1 cellular context compared by ENCODE assay signal in the genomic region with DNA sequence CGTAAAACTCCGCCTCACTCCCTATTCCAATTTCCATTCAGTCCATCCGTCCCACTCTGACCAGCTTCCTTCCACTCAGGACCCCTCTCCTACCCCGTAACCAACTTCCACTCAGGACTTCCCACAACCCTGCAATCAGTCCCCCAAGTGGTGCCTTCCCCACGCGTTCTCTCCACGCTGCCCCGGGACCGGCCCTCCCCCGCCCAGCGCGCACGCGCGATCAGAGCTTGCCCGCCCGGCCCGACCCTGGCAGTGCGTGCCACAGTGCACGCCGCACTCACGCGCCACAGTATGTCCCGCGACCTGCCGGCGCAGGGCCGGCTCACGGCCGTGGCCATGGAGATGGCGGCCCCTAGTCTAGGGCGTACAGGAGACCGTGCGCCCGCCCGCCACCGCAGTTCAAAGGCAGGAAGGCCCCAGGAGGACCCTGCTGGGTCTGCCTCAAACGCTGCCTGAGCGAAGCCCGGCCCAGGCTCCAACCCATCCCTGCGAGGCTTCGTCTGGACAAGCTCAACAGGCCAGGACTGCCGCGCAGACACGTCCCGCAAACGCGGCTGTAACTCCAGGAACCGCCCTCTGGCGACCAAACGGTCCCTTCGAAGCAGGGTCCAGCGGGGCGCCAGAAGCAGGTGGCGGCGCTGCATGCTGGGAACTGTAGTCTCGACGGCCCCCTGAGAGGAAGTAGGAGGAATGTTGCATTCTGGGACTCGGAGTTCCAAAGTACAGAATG.
TF ChIP-seq lines count a peak whose summit lies in the region.

A gene with protein sequence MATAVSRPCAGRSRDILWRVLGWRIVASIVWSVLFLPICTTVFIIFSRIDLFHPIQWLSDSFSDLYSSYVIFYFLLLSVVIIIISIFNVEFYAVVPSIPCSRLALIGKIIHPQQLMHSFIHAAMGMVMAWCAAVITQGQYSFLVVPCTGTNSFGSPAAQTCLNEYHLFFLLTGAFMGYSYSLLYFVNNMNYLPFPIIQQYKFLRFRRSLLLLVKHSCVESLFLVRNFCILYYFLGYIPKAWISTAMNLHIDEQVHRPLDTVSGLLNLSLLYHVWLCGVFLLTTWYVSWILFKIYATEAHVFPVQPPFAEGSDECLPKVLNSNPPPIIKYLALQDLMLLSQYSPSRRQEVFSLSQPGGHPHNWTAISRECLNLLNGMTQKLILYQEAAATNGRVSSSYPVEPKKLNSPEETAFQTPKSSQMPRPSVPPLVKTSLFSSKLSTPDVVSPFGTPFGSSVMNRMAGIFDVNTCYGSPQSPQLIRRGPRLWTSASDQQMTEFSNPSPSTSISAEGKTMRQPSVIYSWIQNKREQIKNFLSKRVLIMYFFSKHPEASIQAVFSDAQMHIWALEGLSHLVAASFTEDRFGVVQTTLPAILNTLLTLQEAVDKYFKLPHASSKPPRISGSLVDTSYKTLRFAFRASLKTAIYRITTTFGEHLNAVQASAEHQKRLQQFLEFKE (minus strand): TSS at position 373 of the 730 bp plus-strand sequence. CDS start 35 bp downstream, at position 338.

TF ChIP-seq in HepG2, 621 proteins besides CTCF, POLR2A, EP300 and RAD21 (continued from another document and continues in another):
- TF ChIP-seq, protein P1, sequence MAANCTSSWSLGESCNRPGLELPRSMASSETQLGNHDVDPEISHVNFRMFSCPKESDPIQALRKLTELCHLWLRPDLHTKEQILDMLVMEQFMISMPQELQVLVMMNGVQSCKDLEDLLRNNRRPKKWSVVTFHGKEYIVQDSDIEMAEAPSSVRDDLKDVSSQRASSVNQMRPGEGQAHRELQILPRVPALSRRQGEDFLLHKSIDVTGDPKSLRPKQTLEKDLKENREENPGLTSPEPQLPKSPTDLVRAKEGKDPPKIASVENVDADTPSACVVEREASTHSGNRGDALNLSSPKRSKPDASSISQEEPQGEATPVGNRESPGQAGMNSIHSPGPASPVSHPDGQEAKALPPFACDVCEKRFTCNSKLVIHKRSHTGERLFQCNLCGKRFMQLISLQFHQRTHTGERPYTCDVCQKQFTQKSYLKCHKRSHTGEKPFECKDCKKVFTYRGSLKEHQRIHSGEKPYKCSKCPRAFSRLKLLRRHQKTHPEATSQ (CRISPR knock-in tag; IDR thresholded peaks at IDR 0.05; ENCODE audit: borderline replicate concordance) = peak; percentile 54; the same call in 1 of the 2 replicates
- TF ChIP-seq CBFB (CRISPR knock-in tag; IDR thresholded peaks at IDR 0.05) (peak; percentile 80; the same call in 1 of the 2 replicates), ZNF33B (CRISPR knock-in tag; IDR thresholded peaks at IDR 0.05) (0 out of 2 replicates have a peak, but pooled peaks have one; percentile 49), SAP130 (CRISPR knock-in tag; IDR thresholded peaks at IDR 0.05; ENCODE audit: low read depth) (peak; percentile 90), HNF4G (IDR thresholded peaks at IDR 0.05; ENCODE audit: borderline replicate concordance, low read depth, low read length) (peak; percentile 82), HNF4G (CRISPR knock-in tag; IDR thresholded peaks at IDR 0.05; ENCODE audit: borderline replicate concordance, low read depth) (peak; percentile 66; the same call in 1 of the 2 replicates), FOXM1 (CRISPR knock-in tag; IDR thresholded peaks at IDR 0.05) (no peak), GATA4 (IDR thresholded peaks at IDR 0.05; ENCODE audit: borderline replicate concordance, low read depth) (peak; percentile 45; the same call in 1 of the 2 replicates), REXO4 (CRISPR knock-in tag; IDR thresholded peaks at IDR 0.05; ENCODE audit: borderline replicate concordance) (no peak; the same call in 1 of the 2 replicates), MAZ (IDR thresholded peaks at IDR 0.05; ENCODE audit: borderline replicate concordance, low read depth, low read length) (no peak), MAZ (CRISPR knock-in tag; IDR thresholded peaks at IDR 0.05; ENCODE audit: low read depth) (peak; percentile 78), ZNF709 (CRISPR knock-in tag; IDR thresholded peaks at IDR 0.05) (peak; percentile 89), RARG (CRISPR knock-in tag; IDR thresholded peaks at IDR 0.05; ENCODE audit: low read depth) (peak; percentile 90; the same call in 1 of the 2 replicates), ZNF782 (CRISPR knock-in tag; IDR thresholded peaks at IDR 0.05; ENCODE audit: borderline replicate concordance) (peak; percentile 51; the same call in 1 of the 2 replicates), ARNT (IDR thresholded peaks at IDR 0.05) (no peak), ZNF761 (CRISPR knock-in tag; conservative IDR thresholded peaks at IDR 0.05) (0 out of 2 replicates have a peak, but pooled peaks have one; percentile 62), ZFYVE20 (CRISPR knock-in tag; IDR thresholded peaks at IDR 0.05; ENCODE audit: borderline replicate concordance, low read depth) (no peak), ZNF501 (CRISPR knock-in tag; IDR thresholded peaks at IDR 0.05) (peak; percentile 100), HDAC2 (CRISPR knock-in tag; IDR thresholded peaks at IDR 0.05) (peak; percentile 78), GPN1 (CRISPR knock-in tag; IDR thresholded peaks at IDR 0.05; ENCODE audit: borderline replicate concordance) (no peak), MTA3 (CRISPR knock-in tag; IDR thresholded peaks at IDR 0.05) (no peak), ZNF792 (CRISPR knock-in tag; IDR thresholded peaks at IDR 0.05) (peak; percentile 86), FOXP1 (IDR thresholded peaks at IDR 0.05) (no peak), FOXP1 (CRISPR knock-in tag; IDR thresholded peaks at IDR 0.05) (peak; percentile 19; the same call in 1 of the 2 replicates), MLLT10 (CRISPR knock-in tag; IDR thresholded peaks at IDR 0.05) (no peak), ARID2 (CRISPR knock-in tag; IDR thresholded peaks at IDR 0.05; ENCODE audit: borderline replicate concordance) (peak; percentile 70; the same call in 1 of the 2 replicates), FIP1L1 (IDR thresholded peaks at IDR 0.05; ENCODE audit: borderline replicate concordance, insufficient read depth, low read depth, low read length) (peak; percentile 75; the same call in 1 of the 2 replicates), PRMT3 (CRISPR knock-in tag; IDR thresholded peaks at IDR 0.05; ENCODE audit: borderline replicate concordance, low read depth) (no peak), TAF1 (CRISPR knock-in tag; IDR thresholded peaks at IDR 0.05) (peak; percentile 88), NFRKB (IDR thresholded peaks at IDR 0.05) (no peak), ZNF569 (CRISPR knock-in tag; IDR thresholded peaks at IDR 0.05; ENCODE audit: borderline replicate concordance) (no peak; the same call in 1 of the 2 replicates), EEA1 (CRISPR knock-in tag; IDR thresholded peaks at IDR 0.05; ENCODE audit: borderline replicate concordance) (0 out of 2 replicates have a peak, but pooled peaks have one; percentile 83)
- TF ChIP-seq, protein P2, sequence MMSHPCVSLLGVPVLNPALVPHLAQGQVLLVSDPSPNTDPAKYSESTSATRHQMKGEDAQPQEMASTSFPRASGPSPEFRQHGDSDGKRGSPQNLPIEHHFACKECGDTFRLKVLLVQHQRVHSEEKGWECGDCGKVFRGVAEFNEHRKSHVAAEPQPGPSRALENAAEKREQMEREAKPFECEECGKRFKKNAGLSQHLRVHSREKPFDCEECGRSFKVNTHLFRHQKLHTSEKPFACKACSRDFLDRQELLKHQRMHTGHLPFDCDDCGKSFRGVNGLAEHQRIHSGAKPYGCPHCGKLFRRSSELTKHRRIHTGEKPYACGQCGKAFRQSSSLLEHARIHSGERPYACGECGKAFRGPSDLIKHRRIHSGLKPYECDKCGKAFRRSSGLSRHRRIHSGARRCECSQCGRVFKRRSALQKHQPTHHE (CRISPR knock-in tag; IDR thresholded peaks at IDR 0.05; ENCODE audit: borderline replicate concordance) = peak; percentile 80
- TF ChIP-seq, protein P3, sequence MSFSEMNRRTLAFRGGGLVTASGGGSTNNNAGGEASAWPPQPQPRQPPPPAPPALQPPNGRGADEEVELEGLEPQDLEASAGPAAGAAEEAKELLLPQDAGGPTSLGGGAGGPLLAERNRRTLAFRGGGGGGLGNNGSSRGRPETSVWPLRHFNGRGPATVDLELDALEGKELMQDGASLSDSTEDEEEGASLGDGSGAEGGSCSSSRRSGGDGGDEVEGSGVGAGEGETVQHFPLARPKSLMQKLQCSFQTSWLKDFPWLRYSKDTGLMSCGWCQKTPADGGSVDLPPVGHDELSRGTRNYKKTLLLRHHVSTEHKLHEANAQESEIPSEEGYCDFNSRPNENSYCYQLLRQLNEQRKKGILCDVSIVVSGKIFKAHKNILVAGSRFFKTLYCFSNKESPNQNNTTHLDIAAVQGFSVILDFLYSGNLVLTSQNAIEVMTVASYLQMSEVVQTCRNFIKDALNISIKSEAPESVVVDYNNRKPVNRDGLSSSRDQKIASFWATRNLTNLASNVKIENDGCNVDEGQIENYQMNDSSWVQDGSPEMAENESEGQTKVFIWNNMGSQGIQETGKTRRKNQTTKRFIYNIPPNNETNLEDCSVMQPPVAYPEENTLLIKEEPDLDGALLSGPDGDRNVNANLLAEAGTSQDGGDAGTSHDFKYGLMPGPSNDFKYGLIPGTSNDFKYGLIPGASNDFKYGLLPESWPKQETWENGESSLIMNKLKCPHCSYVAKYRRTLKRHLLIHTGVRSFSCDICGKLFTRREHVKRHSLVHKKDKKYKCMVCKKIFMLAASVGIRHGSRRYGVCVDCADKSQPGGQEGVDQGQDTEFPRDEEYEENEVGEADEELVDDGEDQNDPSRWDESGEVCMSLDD (CRISPR knock-in tag; IDR thresholded peaks at IDR 0.05; ENCODE audit: borderline replicate concordance) = peak; percentile 50; the same call in 1 of the 2 replicates
- TF ChIP-seq, protein P4, sequence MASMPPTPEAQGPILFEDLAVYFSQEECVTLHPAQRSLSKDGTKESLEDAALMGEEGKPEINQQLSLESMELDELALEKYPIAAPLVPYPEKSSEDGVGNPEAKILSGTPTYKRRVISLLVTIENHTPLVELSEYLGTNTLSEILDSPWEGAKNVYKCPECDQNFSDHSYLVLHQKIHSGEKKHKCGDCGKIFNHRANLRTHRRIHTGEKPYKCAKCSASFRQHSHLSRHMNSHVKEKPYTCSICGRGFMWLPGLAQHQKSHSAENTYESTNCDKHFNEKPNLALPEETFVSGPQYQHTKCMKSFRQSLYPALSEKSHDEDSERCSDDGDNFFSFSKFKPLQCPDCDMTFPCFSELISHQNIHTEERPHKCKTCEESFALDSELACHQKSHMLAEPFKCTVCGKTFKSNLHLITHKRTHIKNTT (CRISPR knock-in tag; IDR thresholded peaks at IDR 0.05) = no peak
- TF ChIP-seq, protein P5, sequence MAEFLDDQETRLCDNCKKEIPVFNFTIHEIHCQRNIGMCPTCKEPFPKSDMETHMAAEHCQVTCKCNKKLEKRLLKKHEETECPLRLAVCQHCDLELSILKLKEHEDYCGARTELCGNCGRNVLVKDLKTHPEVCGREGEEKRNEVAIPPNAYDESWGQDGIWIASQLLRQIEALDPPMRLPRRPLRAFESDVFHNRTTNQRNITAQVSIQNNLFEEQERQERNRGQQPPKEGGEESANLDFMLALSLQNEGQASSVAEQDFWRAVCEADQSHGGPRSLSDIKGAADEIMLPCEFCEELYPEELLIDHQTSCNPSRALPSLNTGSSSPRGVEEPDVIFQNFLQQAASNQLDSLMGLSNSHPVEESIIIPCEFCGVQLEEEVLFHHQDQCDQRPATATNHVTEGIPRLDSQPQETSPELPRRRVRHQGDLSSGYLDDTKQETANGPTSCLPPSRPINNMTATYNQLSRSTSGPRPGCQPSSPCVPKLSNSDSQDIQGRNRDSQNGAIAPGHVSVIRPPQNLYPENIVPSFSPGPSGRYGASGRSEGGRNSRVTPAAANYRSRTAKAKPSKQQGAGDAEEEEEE (CRISPR knock-in tag; IDR thresholded peaks at IDR 0.05; ENCODE audit: borderline replicate concordance) = no peak
- TF ChIP-seq, protein P6, sequence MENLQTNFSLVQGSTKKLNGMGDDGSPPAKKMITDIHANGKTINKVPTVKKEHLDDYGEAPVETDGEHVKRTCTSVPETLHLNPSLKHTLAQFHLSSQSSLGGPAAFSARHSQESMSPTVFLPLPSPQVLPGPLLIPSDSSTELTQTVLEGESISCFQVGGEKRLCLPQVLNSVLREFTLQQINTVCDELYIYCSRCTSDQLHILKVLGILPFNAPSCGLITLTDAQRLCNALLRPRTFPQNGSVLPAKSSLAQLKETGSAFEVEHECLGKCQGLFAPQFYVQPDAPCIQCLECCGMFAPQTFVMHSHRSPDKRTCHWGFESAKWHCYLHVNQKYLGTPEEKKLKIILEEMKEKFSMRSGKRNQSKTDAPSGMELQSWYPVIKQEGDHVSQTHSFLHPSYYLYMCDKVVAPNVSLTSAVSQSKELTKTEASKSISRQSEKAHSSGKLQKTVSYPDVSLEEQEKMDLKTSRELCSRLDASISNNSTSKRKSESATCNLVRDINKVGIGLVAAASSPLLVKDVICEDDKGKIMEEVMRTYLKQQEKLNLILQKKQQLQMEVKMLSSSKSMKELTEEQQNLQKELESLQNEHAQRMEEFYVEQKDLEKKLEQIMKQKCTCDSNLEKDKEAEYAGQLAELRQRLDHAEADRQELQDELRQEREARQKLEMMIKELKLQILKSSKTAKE (CRISPR knock-in tag; IDR thresholded peaks at IDR 0.05; ENCODE audit: borderline replicate concordance) = peak; percentile 51
- TF ChIP-seq, protein P7, sequence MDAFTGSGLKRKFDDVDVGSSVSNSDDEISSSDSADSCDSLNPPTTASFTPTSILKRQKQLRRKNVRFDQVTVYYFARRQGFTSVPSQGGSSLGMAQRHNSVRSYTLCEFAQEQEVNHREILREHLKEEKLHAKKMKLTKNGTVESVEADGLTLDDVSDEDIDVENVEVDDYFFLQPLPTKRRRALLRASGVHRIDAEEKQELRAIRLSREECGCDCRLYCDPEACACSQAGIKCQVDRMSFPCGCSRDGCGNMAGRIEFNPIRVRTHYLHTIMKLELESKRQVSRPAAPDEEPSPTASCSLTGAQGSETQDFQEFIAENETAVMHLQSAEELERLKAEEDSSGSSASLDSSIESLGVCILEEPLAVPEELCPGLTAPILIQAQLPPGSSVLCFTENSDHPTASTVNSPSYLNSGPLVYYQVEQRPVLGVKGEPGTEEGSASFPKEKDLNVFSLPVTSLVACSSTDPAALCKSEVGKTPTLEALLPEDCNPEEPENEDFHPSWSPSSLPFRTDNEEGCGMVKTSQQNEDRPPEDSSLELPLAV (CRISPR knock-in tag; conservative IDR thresholded peaks at IDR 0.05; ENCODE audit: low read depth) = no peak
- TF ChIP-seq, protein P8, sequence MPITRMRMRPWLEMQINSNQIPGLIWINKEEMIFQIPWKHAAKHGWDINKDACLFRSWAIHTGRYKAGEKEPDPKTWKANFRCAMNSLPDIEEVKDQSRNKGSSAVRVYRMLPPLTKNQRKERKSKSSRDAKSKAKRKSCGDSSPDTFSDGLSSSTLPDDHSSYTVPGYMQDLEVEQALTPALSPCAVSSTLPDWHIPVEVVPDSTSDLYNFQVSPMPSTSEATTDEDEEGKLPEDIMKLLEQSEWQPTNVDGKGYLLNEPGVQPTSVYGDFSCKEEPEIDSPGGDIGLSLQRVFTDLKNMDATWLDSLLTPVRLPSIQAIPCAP (CRISPR knock-in tag; IDR thresholded peaks at IDR 0.05; ENCODE audit: low read depth) = peak; percentile 32; the same call in 1 of the 2 replicates
- TF ChIP-seq, protein P9, sequence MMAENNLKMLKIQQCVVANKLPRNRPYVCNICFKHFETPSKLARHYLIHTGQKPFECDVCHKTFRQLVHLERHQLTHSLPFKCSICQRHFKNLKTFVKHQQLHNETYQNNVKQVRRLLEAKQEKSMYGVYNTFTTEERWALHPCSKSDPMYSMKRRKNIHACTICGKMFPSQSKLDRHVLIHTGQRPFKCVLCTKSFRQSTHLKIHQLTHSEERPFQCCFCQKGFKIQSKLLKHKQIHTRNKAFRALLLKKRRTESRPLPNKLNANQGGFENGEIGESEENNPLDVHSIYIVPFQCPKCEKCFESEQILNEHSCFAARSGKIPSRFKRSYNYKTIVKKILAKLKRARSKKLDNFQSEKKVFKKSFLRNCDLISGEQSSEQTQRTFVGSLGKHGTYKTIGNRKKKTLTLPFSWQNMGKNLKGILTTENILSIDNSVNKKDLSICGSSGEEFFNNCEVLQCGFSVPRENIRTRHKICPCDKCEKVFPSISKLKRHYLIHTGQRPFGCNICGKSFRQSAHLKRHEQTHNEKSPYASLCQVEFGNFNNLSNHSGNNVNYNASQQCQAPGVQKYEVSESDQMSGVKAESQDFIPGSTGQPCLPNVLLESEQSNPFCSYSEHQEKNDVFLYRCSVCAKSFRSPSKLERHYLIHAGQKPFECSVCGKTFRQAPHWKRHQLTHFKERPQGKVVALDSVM (CRISPR knock-in tag; IDR thresholded peaks at IDR 0.05) = peak; percentile 55; the same call in 1 of the 2 replicates
